15 cellular contexts compared by ENCODE assay signal in genomic region chr1:175470591-175470990, GRCh38.
DNase-seq lines count a peak whose midpoint lies in the region; ATAC-seq and TF ChIP-seq lines count a peak whose summit lies in the region.
"Had no signal": no experiment of that assay in that cellular context is flagged by ENCODE, and none has a peak within 500 bp of the region (broad histone marks: within the 10 kb centered on the region; RNA-seq: fewer than 3 reads in every experiment).

No MANE protein-coding gene starts in this region.

- peak overlapping the region; percentile 65 for H3K27ac Mint-ChIP-seq in MCF 10A (ENCODE audit: low read depth, unreplicated experiment)

- DNase-seq in MCF 10A (ENCODE audit: unreplicated experiment) = no peak
- no peak for DNase-seq in breast epithelium (ENCODE audit: low spot score in 2 of 2)
- peak; percentile 73 for DNase-seq in foreskin melanocyte
- DNase-seq in T-helper 2 cell = no peak
- DNase-seq in occipital lobe (lab: John Stamatoyannopoulos, UW) = no peak
- no peak for DNase-seq in NCI-H146 treated with DMSO at 0.1 percent for 48 hours (lab: John Stamatoyannopoulos, UW; ENCODE audit: unreplicated experiment)
- DNase-seq: DMS 273 treated with DMSO at 0.1 percent for 48 hours, IMR-90, NCI-H1417 treated with DMSO at 0.1 percent for 48 hours, NCI-H2029 treated with DMSO at 0.1 percent for 48 hours, NCI-H510A, RPMI8226 had no signal

- H3K27ac ChIP-seq in breast epithelium = no peak overlapping the region
- H3K27ac ChIP-seq: BLaER1 treated with 17β-estradiol and CSF1 and Interleukin-3, amounts not matched to agents 10 nM and 100 nM had no signal

- H3K27me3 ChIP-seq in breast epithelium = peaks cover 0 to 7% of the 10 kb centered on the region in 2 donors
- H3K27me3 ChIP-seq: BLaER1 treated with 17β-estradiol and CSF1 and Interleukin-3, amounts not matched to agents 10 nM and 100 nM had no signal

- ATAC-seq in HG03565 (IDR thresholded peaks at IDR 0.05; ENCODE audit: unreplicated experiment) (peak; percentile 7), HG03571 (IDR thresholded peaks at IDR 0.05; ENCODE audit: unreplicated experiment) (no peak)

- TF ChIP-seq POLR2A in breast epithelium (IDR thresholded peaks at IDR 0.05) = no peak

- peaks cover 72% of the 10 kb centered on the region for H3K27me3 Mint-ChIP-seq in MCF 10A (ENCODE audit: insufficient read depth, unreplicated experiment)

- CTCF ChIA-PET in MCF 10A (lab: Yijun Ruan, JAX) = interaction anchor here (0.6 to 1.5 kb wide), 8 partner anchors 9 to 603 kb away, joined by 3 to 8 read pairs (median 3); no protein-coding TSS in a partner anchor

- no peaks in the 10 kb centered on the region for H3K36me3 ChIP-seq in breast epithelium
- H3K36me3 ChIP-seq: BLaER1 treated with 17β-estradiol and CSF1 and Interleukin-3, amounts not matched to agents 10 nM and 100 nM had no signal

- BruUV-seq in MCF 10A (replicated peaks; lab: Mats Ljungman, UMichigan) = no TSS peak

- intact Hi-C loops in MCF 10A (cut with micrococcal nuclease) = loop anchor here (10.0 kb wide), 2 partner anchors 354 to 734 kb away; partner anchors contain the start of gene COP1
- intact Hi-C loops in breast epithelium (cut with DNase I; ENCODE audit: low total_unique reads) = no loop called here

- H3K4me1 ChIP-seq in breast epithelium = no peaks in the 10 kb centered on the region

- no peak overlapping the region for H3K4me3 ChIP-seq in breast epithelium
- H3K4me3 ChIP-seq: BLaER1 treated with 17β-estradiol and CSF1 and Interleukin-3, amounts not matched to agents 10 nM and 100 nM had no signal

- H3K4me3 Mint-ChIP-seq in MCF 10A (ENCODE audit: unreplicated experiment) = no peak overlapping the region

- peaks cover 30% of the 10 kb centered on the region for H3K4me1 Mint-ChIP-seq in MCF 10A (ENCODE audit: insufficient read depth, unreplicated experiment)

- no peaks in the 10 kb centered on the region for H3K9me3 Mint-ChIP-seq in MCF 10A (ENCODE audit: unreplicated experiment)

- no peak for TF ChIP-seq CTCF in MCF 10A (IDR thresholded peaks at IDR 0.05; ENCODE audit: unreplicated experiment)
- no peak for TF ChIP-seq CTCF in breast epithelium (IDR thresholded peaks at IDR 0.05)

- no peaks in the 10 kb centered on the region for H3K9me3 ChIP-seq in breast epithelium
- H3K9me3 ChIP-seq: BLaER1 treated with 17β-estradiol and CSF1 and Interleukin-3, amounts not matched to agents 10 nM and 100 nM had no signal

- POLR2A ChIA-PET in MCF 10A (lab: Yijun Ruan, JAX) = interaction anchor here (0.6 to 1.4 kb wide), 5 partner anchors 11 to 576 kb away, joined by 3 to 4 read pairs (median 3); no protein-coding TSS in a partner anchor

- peaks cover 5% of the 10 kb centered on the region for H3K36me3 Mint-ChIP-seq in MCF 10A (ENCODE audit: insufficient read depth, unreplicated experiment)
